Comparison of ENCODE assay signal across 23 cellular contexts in genomic region chr19:47123406-47123805, GRCh38.
"Had no signal": no experiment of that assay in that cellular context is flagged by ENCODE, and none has a peak within 500 bp of the region (broad histone marks: within the 10 kb centered on the region; RNA-seq: fewer than 3 reads in every experiment).

No MANE protein-coding gene starts in this region.

- H3K36me3 ChIP-seq: gastrocnemius medialis, neural progenitor cell, prostate gland, spleen, thoracic aorta, tibial nerve, upper lobe of left lung had no signal

- H2AFZ ChIP-seq: neural progenitor cell, parathyroid adenoma had no signal

- ATAC-seq: gastrocnemius medialis; left lobe of liver; naive thymus-derived CD4-positive, alpha-beta T cell; right cardiac atrium; stimulated activated memory B cell treated with anti-CD40 and anti-IgM and Interleukin-4, amounts not matched to agents 10 μg/mL and 1 μg/mL and 100 μg/mL, for 72 hours; stimulated activated naive CD8-positive, alpha-beta T cell treated with anti-CD3 and anti-CD28 coated beads, Interleukin-15, Interleukin-2, amounts not matched to agents 100 U/mL and 50 U/mL, for 24 hours had no signal

- H3K27ac Mint-ChIP-seq: memory B cell; nephron; neural progenitor cell; stimulated activated memory B cell treated with anti-CD40 and anti-IgM and Interleukin-4, amounts not matched to agents 10 μg/mL and 1 μg/mL and 100 μg/mL, for 72 hours had no signal

- H3K27ac ChIP-seq: dorsolateral prefrontal cortex, gastrocnemius medialis, neural progenitor cell, parathyroid adenoma, prostate gland, skin epidermis, spleen, tibial nerve, upper lobe of left lung had no signal

- H3K36me3 Mint-ChIP-seq: memory B cell; naive thymus-derived CD4-positive, alpha-beta T cell; neural progenitor cell; stimulated activated memory B cell treated with anti-CD40 and anti-IgM and Interleukin-4, amounts not matched to agents 10 μg/mL and 1 μg/mL and 100 μg/mL, for 72 hours had no signal

- H3K4me1 Mint-ChIP-seq: stimulated activated memory B cell treated with anti-CD40 and anti-IgM and Interleukin-4, amounts not matched to agents 10 μg/mL and 1 μg/mL and 100 μg/mL, for 72 hours had no signal

- H3K27me3 Mint-ChIP-seq: stimulated activated memory B cell treated with anti-CD40 and anti-IgM and Interleukin-4, amounts not matched to agents 10 μg/mL and 1 μg/mL and 100 μg/mL, for 72 hours had no signal

- H3K4me2 ChIP-seq: neural progenitor cell had no signal

- H3K4me1 ChIP-seq: neural progenitor cell, parathyroid adenoma, prostate gland had no signal

- DNase-seq: dorsolateral prefrontal cortex; effector CD4-positive, alpha-beta T cell; gastrocnemius medialis; midbrain; naive thymus-derived CD4-positive, alpha-beta T cell; right cardiac atrium; spleen; stimulated activated CD4-positive, alpha-beta T cell treated with anti-CD3 and anti-CD28 coated beads, Interleukin-4, amount 100 ng/mL, for 4 hours; stimulated activated naive CD8-positive, alpha-beta T cell treated with anti-CD3 and anti-CD28 coated beads, Interleukin-15, Interleukin-2, amounts not matched to agents 100 U/mL and 50 U/mL, for 24 hours; upper lobe of left lung had no signal

- FAIRE-seq: keratinocyte, urothelium cell line had no signal

- H3K27me3 ChIP-seq: dorsolateral prefrontal cortex, gastrocnemius medialis, neural progenitor cell, spleen, tibial nerve, upper lobe of left lung had no signal

- H3K9me3 Mint-ChIP-seq: memory B cell; naive thymus-derived CD4-positive, alpha-beta T cell; nephron; neural progenitor cell; stimulated activated memory B cell treated with anti-CD40 and anti-IgM and Interleukin-4, amounts not matched to agents 10 μg/mL and 1 μg/mL and 100 μg/mL, for 72 hours had no signal

- H3K9me3 ChIP-seq: gastrocnemius medialis, prostate gland, spleen, thoracic aorta, tibial nerve, upper lobe of left lung had no signal

- H3K79me2 ChIP-seq: parathyroid adenoma had no signal

- H3K9ac ChIP-seq: neural progenitor cell, parathyroid adenoma had no signal

- H3K4me3 ChIP-seq: dorsolateral prefrontal cortex, gastrocnemius medialis, lung, neural progenitor cell, prostate gland, skin epidermis, spleen, thoracic aorta, tibial nerve, upper lobe of left lung had no signal

- H3K4me3 Mint-ChIP-seq: memory B cell; naive thymus-derived CD4-positive, alpha-beta T cell; nephron; neural progenitor cell; stimulated activated memory B cell treated with anti-CD40 and anti-IgM and Interleukin-4, amounts not matched to agents 10 μg/mL and 1 μg/mL and 100 μg/mL, for 72 hours had no signal
